In genomic region chr11:67640021-67640757, GRCh38 we compare ENCODE assay signal across 8 cellular contexts. TPM values are rescaled to one million over a fixed set of nuclear protein-coding genes. Genes with fewer than 3 reads are reported as not detected.
DNase-seq lines count a peak whose midpoint lies in the region; ATAC-seq and TF ChIP-seq lines count a peak whose summit lies in the region.

No MANE protein-coding gene starts in this region.

- TF ChIP-seq POLR2A in lower leg skin (IDR thresholded peaks at IDR 0.05) = no peak

- TF ChIP-seq CTCF in choroid plexus epithelial cell (conservative IDR thresholded peaks at IDR 0.05; ENCODE audit: low read depth, low read length) (peak; percentile 83), lower leg skin (IDR thresholded peaks at IDR 0.05) (no peak)

- DNase-seq in GM03348 (ENCODE audit: low spot score) (peak; percentile 81), LoVo (ENCODE audit: low spot score) (peak; percentile 46), choroid plexus epithelial cell (ENCODE audit: low read depth) (peak; percentile 65), lower leg skin (ENCODE audit: low spot score in 2 of 2) (peak; percentile 54 to 94)
- DNase-seq in stimulated activated CD8-positive, alpha-beta memory T cell treated with anti-CD3 and anti-CD28 coated beads, Interleukin-7, amount 100 ng/mL, for 24 hours (ENCODE audit: low read depth) = peak; percentile 36

- peak; percentile 74 to 81 for ATAC-seq in activated CD4-positive, CD25-positive, alpha-beta regulatory T cell treated with anti-CD3 and anti-CD28 coated beads, Interleukin-2, amount 50 U/mL, for 24 hours
- no peak for ATAC-seq in HG03354 (IDR thresholded peaks at IDR 0.05; ENCODE audit: poor library complexity, severe bottlenecking, unreplicated experiment)
- no peak for ATAC-seq in GM19351 (IDR thresholded peaks at IDR 0.05; ENCODE audit: unreplicated experiment)

- H3K4me3 ChIP-seq in choroid plexus epithelial cell (ENCODE audit: low read depth, low read length) (no peak overlapping the region), lower leg skin (ENCODE audit: low read depth, poor library complexity, severe bottlenecking) (no peak overlapping the region)

- intact Hi-C loops in lower leg skin (cut with DNase I; ENCODE audit: low total_unique reads) = no loop called here

- 38 to 71% methylated on average over 13 to 22 of the region's 23 CpGs for WGBS in lower leg skin, 2 donors

RNA-seq across cellular contexts. Expression of gene TBX10, which starts 0.6 kb away (rescaled TPM):
- not detected for total RNA-seq in lower leg skin

RNA-seq across cellular contexts. Expression of gene ACY3, which starts 10.3 kb away (rescaled TPM):
- total RNA-seq in lower leg skin = 1 to 10 TPM in 1 of 4 donors, under 1 TPM in 1, not detected in 2; 0.34 to 1.3 TPM

RNA-seq across cellular contexts. Expression of gene NUDT8, which starts 10.5 kb away (rescaled TPM):
- total RNA-seq in lower leg skin = 10 to 100 TPM; 42.1 to 89.4 (median 55.1) TPM

RNA-seq across cellular contexts. Expression of gene NDUFV1, which starts 33.5 kb away (rescaled TPM):
- total RNA-seq in lower leg skin = 100 to 1,000 TPM; 238 to 283 (median 269) TPM

RNA-seq across cellular contexts. Expression of gene ALDH3B2, which starts 34.2 kb away (rescaled TPM):
- total RNA-seq in lower leg skin = 100 to 1,000 TPM; 127 to 221 (median 170) TPM

Comparison
In these comparisons a context has a peak if more than half of its experiments do, and no peak if none do; other contexts are left out.
1. ATAC-seq: peak in activated CD4-positive, CD25-positive, alpha-beta regulatory T cell treated with anti-CD3 and anti-CD28 coated beads, Interleukin-2, amount 50 U/mL, for 24 hours (2 of 2); none in HG03354 (single experiment) and GM19351 (single experiment).
2. Peak in every context shown above with its lines, with median percentiles within 50 percentile points of each other: DNase-seq.